Comparison of ENCODE assay signal across 21 cellular contexts in the genomic region with DNA sequence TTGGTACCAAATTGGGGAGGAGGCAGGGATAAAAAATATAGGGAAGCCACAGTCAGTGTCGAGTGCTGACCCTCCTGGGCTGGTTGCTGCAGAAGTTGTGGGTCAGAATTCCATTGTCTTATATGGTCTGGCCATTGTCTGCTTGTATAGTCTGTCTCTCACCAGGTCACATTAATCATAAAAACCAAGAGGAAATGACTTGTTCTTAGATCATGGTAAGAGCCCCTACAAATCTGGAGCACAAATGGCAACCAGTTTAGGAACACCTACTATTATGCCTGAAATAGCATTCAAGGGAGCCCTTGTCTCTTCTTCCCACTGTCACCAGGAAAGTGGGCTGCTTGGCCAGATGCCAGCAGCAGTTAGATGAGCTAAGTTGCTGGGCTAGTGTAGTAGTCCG.
"Had no signal": no experiment of that assay in that cellular context is flagged by ENCODE, and none has a peak within 500 bp of the region (broad histone marks: within the 10 kb centered on the region; RNA-seq: fewer than 3 reads in every experiment).

No MANE protein-coding gene starts in this region.

- ATAC-seq: activated CD8-positive, alpha-beta T cell treated with anti-CD3 and anti-CD28 coated beads for 36 hours; activated T-cell treated with anti-CD3 and anti-CD28 coated beads, Interleukin-2, amount 50 U/mL, for 4 hours; left colon; lower lobe of right lung; pancreas had no signal

- H3K36me3 ChIP-seq: heart left ventricle, lower lobe of right lung, neural progenitor cell, pancreas, stomach, thoracic aorta had no signal

- H3K4me3 Mint-ChIP-seq: activated CD8-positive, alpha-beta T cell treated with anti-CD3 and anti-CD28 coated beads for 36 hours; activated naive CD4-positive, alpha-beta T cell treated with anti-CD3 and anti-CD28 coated beads, Interleukin-2, amount 50 U/mL, for 24 hours; activated T-cell treated with anti-CD3 and anti-CD28 coated beads, Interleukin-2, amount 50 U/mL, for 4 hours; neural progenitor cell had no signal

- H3K9ac ChIP-seq: neural progenitor cell had no signal

- H3K27ac Mint-ChIP-seq: activated CD8-positive, alpha-beta T cell treated with anti-CD3 and anti-CD28 coated beads for 36 hours; activated naive CD4-positive, alpha-beta T cell treated with anti-CD3 and anti-CD28 coated beads, Interleukin-2, amount 50 U/mL, for 24 hours; neural progenitor cell had no signal

- H3K27me3 ChIP-seq: heart left ventricle, neural progenitor cell, pancreas had no signal

- H3K4me3 ChIP-seq: coronary artery, heart left ventricle, lower lobe of right lung, neural progenitor cell, pancreas, stomach, thoracic aorta had no signal

- H3K27ac ChIP-seq: coronary artery, epithelial cell of prostate, lower lobe of right lung, neural progenitor cell, pancreas, stomach, thoracic aorta had no signal

- H3K9me3 ChIP-seq: lower lobe of right lung, pancreas, stomach, thoracic aorta had no signal

- H3K4me1 ChIP-seq: lower lobe of right lung, pancreas, stomach had no signal

- DNase-seq: activated CD4-positive, alpha-beta T cell treated with anti-CD3 and anti-CD28 coated beads for 48 hours; activated CD8-positive, alpha-beta T cell treated with anti-CD3 and anti-CD28 coated beads for 36 hours; activated effector memory CD4-positive, alpha-beta T cell treated with Interleukin-2 at 50 U/mL for 16 hours; activated T-cell treated with anti-CD3 and anti-CD28 coated beads, Interleukin-2, amount 50 U/mL, for 4 hours; central memory CD4-positive, alpha-beta T cell; effector CD4-positive, alpha-beta T cell; heart left ventricle; left colon; lower lobe of right lung; pancreas; stimulated activated CD4-positive, alpha-beta T cell treated with anti-CD3 and anti-CD28 coated beads, Interleukin-12 subunit alpha, Interleukin-12 subunit beta, amount 100 ng/mL, for 4 hours; stimulated activated CD4-positive, alpha-beta T cell treated with anti-CD3 and anti-CD28 coated beads, Interleukin-2, amount 100 ng/mL, for 24 hours; stomach; T-helper 2 cell had no signal

- H3K36me3 Mint-ChIP-seq: activated naive CD4-positive, alpha-beta T cell treated with anti-CD3 and anti-CD28 coated beads, Interleukin-2, amount 50 U/mL, for 24 hours; neural progenitor cell had no signal

- H3K9me3 Mint-ChIP-seq: activated CD8-positive, alpha-beta T cell treated with anti-CD3 and anti-CD28 coated beads for 36 hours; activated naive CD4-positive, alpha-beta T cell treated with anti-CD3 and anti-CD28 coated beads, Interleukin-2, amount 50 U/mL, for 24 hours had no signal

- FAIRE-seq: frontal cortex, islet of Langerhans, pancreas had no signal

- H3K4me1 Mint-ChIP-seq: activated naive CD4-positive, alpha-beta T cell treated with anti-CD3 and anti-CD28 coated beads, Interleukin-2, amount 50 U/mL, for 24 hours; neural progenitor cell had no signal

- H3K4me2 ChIP-seq: neural progenitor cell had no signal
